ENCODE assay signal across 10 cellular contexts in the genomic region with DNA sequence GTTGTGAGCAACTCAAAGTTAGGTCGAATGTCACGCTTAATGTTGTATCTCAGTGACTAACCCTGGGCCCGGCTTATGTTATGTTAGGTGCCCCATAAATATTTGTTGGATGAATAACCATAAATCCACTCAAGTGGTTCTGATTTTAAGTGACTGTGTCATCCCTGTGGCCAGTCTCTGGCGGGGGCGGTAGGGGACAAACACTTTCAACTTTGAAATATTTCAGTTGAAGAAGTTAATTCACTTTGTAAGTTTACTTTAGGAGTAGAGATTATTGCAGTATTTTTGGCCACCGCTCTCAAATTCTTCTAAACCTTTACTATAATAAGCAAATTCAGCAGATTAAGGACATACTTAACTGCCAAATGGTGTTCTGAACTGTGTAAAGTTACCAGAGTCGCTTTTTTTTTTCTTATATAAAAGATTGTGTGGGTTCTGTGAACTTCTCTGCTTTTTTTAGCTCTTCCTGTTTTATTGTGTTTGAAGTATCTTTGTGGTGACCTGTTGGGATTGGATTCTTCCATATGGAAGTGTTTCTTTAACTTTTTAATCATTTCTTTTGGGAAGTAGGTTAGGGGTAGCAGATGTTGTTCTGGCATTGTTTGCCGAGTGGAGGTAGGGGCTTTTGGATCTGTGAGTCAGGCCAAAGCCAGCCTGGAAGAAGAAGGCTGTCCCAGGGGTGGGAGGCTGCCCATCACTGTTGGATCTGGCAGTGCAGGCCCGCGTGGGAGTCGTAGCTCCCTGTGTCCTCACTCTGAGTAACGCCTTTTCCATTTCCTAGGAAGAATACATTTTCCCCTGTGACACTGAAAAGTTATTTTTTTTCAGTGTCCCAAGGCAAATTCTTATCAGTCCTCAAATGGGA.
DNase-seq lines count a peak whose midpoint lies in the region; ATAC-seq and TF ChIP-seq lines count a peak whose summit lies in the region.
"Had no signal": no experiment of that assay in that cellular context is flagged by ENCODE, and none has a peak within 500 bp of the region (broad histone marks: within the 10 kb centered on the region; RNA-seq: fewer than 3 reads in every experiment).

No MANE protein-coding gene starts in this region.

- POLR2A ChIA-PET in SK-N-SH (lab: Yijun Ruan, JAX): no interaction called here

- H3K36me3 ChIP-seq in GM23248 (ENCODE audit: low read depth) (no peaks in the 10 kb centered on the region), SK-N-SH (replicated peaks in 1 of 2; ENCODE audit: control insufficient read depth in 1 of 2, insufficient read depth in 2 of 2, low read length in 1 of 2) (no peaks in the 10 kb centered on the region), thoracic aorta (no peaks in the 10 kb centered on the region)

- H3K27ac ChIP-seq in GM23248: peak overlapping the region; percentile 56
- peak overlapping the region; percentile 70 to 91; a peak in 3 of 4 replicates for H3K27ac ChIP-seq in SK-N-SH (ENCODE audit: low read depth in 2 of 2, low read length in 1 of 2)
- H3K27ac ChIP-seq in thoracic aorta: peak overlapping the region; percentile 55 to 74

- peak in 1 of 2 experiments; percentile 93; a peak in 2 of 4 replicates for TF ChIP-seq EP300 in SK-N-SH (IDR thresholded peaks at IDR 0.05; ENCODE audit: borderline replicate concordance in 1 of 2, low read depth in 1 of 2, low read length in 1 of 2)

- in situ Hi-C loops in GM23248 (cut with MboI): no loop called here

- WGBS in GM23248 (ENCODE audit: low coverage in 1 of 2, low lambda C conversion rate in 2 of 2, missing lambda C conversion rate in 2 of 2), 2 experiments: 16 to 19% methylated on average over 12 of the region's 12 CpGs
- WGBS in SK-N-SH (ENCODE audit: low lambda C conversion rate): 19% methylated on average over 12 of the region's 12 CpGs

- peak overlapping the region; percentile 33; the same call in 1 of the 2 replicates for H3K9ac ChIP-seq in GM23248
- H3K9ac ChIP-seq in SK-N-SH: peak overlapping the region; percentile 53

- DNase-seq in GM23248 (peak; percentile 95), SK-N-SH (no peak), fibroblast of the aortic adventitia (ENCODE audit: low read depth) (peak; percentile 82), thoracic aorta (ENCODE audit: low spot score) (no peak), mucosa of gallbladder (ENCODE audit: low spot score) (no peak), inferior parietal cortex (ENCODE audit: extremely low spot score) (no peak), pons (ENCODE audit: low spot score) (no peak)
- no peak for DNase-seq in activated T-cell treated with anti-CD3 and anti-CD28 coated beads, Interleukin-2, amount 50 U/mL, for 48 hours
- DNase-seq: activated CD4-positive, alpha-beta T cell treated with anti-CD3 and anti-CD28 coated beads for 1 hour; stimulated activated CD4-positive, alpha-beta T cell treated with anti-CD3 and anti-CD28 coated beads, Interleukin-4, amount 100 ng/mL, for 1 hour had no signal

- H3K4me3 ChIP-seq in GM23248 (peak overlapping the region; percentile 5; the same call in 1 of the 2 replicates), SK-N-SH (ENCODE audit: low read depth in 2 of 2, low read length in 1 of 2) (no peak overlapping the region), fibroblast of the aortic adventitia (ENCODE audit: low read depth, low read length) (no peak overlapping the region), thoracic aorta (peak overlapping the region; percentile 20)

- H4K20me1 ChIP-seq in GM23248 (ENCODE audit: insufficient read depth): no peaks in the 10 kb centered on the region
- no peaks in the 10 kb centered on the region for H4K20me1 ChIP-seq in SK-N-SH (ENCODE audit: insufficient read depth)

- CTCF ChIA-PET in SK-N-SH (lab: Yijun Ruan, JAX): no interaction called here

- peaks cover 21% of the 10 kb centered on the region for H3F3A ChIP-seq in GM23248 (ENCODE audit: insufficient read depth)
- H3F3A ChIP-seq in SK-N-SH (replicated peaks; ENCODE audit: insufficient read depth): peaks cover 50% of the 10 kb centered on the region

- no peak for TF ChIP-seq RAD21 in SK-N-SH (IDR thresholded peaks at IDR 0.05; ENCODE audit: low read length)

- TF ChIP-seq CTCF in SK-N-SH (IDR thresholded peaks at IDR 0.05) (no peak), fibroblast of the aortic adventitia (IDR thresholded peaks at IDR 0.05; ENCODE audit: insufficient read depth, low read length) (no peak), thoracic aorta (IDR thresholded peaks at IDR 0.05) (no peak)

- H3K4me2 ChIP-seq in GM23248 (ENCODE audit: unreplicated experiment) (peak overlapping the region; percentile 60), SK-N-SH (peak overlapping the region; percentile 68)

- peak; percentile 38 for ATAC-seq in thoracic aorta (ENCODE audit: insufficient number of reproducible peaks, low FRiP score, low read depth)

- H3K79me2 ChIP-seq in GM23248 (ENCODE audit: insufficient read depth) (no peaks in the 10 kb centered on the region), SK-N-SH (ENCODE audit: insufficient read depth) (no peaks in the 10 kb centered on the region)

- peaks cover 19% of the 10 kb centered on the region for H3K4me1 ChIP-seq in GM23248 (ENCODE audit: insufficient read depth)
- H3K4me1 ChIP-seq in SK-N-SH (ENCODE audit: control insufficient read depth in 1 of 2, insufficient read depth in 2 of 2, low read depth in 1 of 2, low read length in 1 of 2): peaks cover 20 to 30% of the 10 kb centered on the region in 2 experiments; a peak in 3 of 4 replicates
- H3K4me1 ChIP-seq in thoracic aorta (ENCODE audit: control insufficient read depth in 1 of 2, low read depth in 2 of 2): peaks cover 15 to 43% of the 10 kb centered on the region in 2 donors

- no peak overlapping the region for H2AFZ ChIP-seq in GM23248
- H2AFZ ChIP-seq in SK-N-SH (ENCODE audit: low read depth): peak overlapping the region; percentile 14; the same call in 1 of the 2 replicates

- H3K9me3 ChIP-seq in GM23248 (ENCODE audit: low read depth) (no peaks in the 10 kb centered on the region), SK-N-SH (no peaks in the 10 kb centered on the region), thoracic aorta (no peaks in the 10 kb centered on the region)

- H3K27me3 ChIP-seq in GM23248 (replicated peaks; ENCODE audit: insufficient read depth) (no peaks in the 10 kb centered on the region), SK-N-SH (ENCODE audit: insufficient read depth) (no peaks in the 10 kb centered on the region), thoracic aorta (replicated peaks; ENCODE audit: insufficient read depth) (no peaks in the 10 kb centered on the region)

- no peaks in the 10 kb centered on the region for H3K9me2 ChIP-seq in GM23248 (ENCODE audit: insufficient read depth)
- H3K9me2 ChIP-seq in SK-N-SH: no peaks in the 10 kb centered on the region

TF ChIP-seq in SK-N-SH, 30 proteins besides CTCF, POLR2A, EP300 and RAD21 (continues in another document):
- TF ChIP-seq NFIC (IDR thresholded peaks at IDR 0.05; ENCODE audit: borderline replicate concordance): peak; percentile 85
- no peak for TF ChIP-seq GATA2 (CRISPR knock-in tag; IDR thresholded peaks at IDR 0.05)
- TF ChIP-seq, protein P1, sequence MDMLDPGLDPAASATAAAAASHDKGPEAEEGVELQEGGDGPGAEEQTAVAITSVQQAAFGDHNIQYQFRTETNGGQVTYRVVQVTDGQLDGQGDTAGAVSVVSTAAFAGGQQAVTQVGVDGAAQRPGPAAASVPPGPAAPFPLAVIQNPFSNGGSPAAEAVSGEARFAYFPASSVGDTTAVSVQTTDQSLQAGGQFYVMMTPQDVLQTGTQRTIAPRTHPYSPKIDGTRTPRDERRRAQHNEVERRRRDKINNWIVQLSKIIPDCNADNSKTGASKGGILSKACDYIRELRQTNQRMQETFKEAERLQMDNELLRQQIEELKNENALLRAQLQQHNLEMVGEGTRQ (IDR thresholded peaks at IDR 0.05; ENCODE audit: borderline replicate concordance, low read depth, low read length): no peak
- no peak for TF ChIP-seq FOXJ3 (CRISPR knock-in tag; IDR thresholded peaks at IDR 0.05)
- no peak for TF ChIP-seq RCOR1 (IDR thresholded peaks at IDR 0.05; ENCODE audit: low read length)
- no peak for TF ChIP-seq CHD2 (IDR thresholded peaks at IDR 0.05; ENCODE audit: low read length, partially characterized antibody)
- TF ChIP-seq YY1 (IDR thresholded peaks at IDR 0.05; ENCODE audit: low read depth): no peak; the same call in 1 of the 2 replicates
- TF ChIP-seq JUND (IDR thresholded peaks at IDR 0.05): peak; percentile 97
- TF ChIP-seq, protein P2, sequence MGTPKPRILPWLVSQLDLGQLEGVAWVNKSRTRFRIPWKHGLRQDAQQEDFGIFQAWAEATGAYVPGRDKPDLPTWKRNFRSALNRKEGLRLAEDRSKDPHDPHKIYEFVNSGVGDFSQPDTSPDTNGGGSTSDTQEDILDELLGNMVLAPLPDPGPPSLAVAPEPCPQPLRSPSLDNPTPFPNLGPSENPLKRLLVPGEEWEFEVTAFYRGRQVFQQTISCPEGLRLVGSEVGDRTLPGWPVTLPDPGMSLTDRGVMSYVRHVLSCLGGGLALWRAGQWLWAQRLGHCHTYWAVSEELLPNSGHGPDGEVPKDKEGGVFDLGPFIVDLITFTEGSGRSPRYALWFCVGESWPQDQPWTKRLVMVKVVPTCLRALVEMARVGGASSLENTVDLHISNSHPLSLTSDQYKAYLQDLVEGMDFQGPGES (IDR thresholded peaks at IDR 0.05; ENCODE audit: low read depth, low read length): no peak
- TF ChIP-seq, protein P3, sequence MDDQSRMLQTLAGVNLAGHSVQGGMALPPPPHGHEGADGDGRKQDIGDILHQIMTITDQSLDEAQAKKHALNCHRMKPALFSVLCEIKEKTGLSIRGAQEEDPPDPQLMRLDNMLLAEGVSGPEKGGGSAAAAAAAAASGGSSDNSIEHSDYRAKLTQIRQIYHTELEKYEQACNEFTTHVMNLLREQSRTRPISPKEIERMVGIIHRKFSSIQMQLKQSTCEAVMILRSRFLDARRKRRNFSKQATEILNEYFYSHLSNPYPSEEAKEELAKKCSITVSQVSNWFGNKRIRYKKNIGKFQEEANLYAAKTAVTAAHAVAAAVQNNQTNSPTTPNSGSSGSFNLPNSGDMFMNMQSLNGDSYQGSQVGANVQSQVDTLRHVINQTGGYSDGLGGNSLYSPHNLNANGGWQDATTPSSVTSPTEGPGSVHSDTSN (IDR thresholded peaks at IDR 0.05): peak; percentile 98
- TF ChIP-seq TAF1 (IDR thresholded peaks at IDR 0.05; ENCODE audit: borderline replicate concordance, low read depth, low read length): no peak
- TF ChIP-seq SMC3 (IDR thresholded peaks at IDR 0.05; ENCODE audit: low read depth, low read length): no peak
- TF ChIP-seq FOSL2 (IDR thresholded peaks at IDR 0.05; ENCODE audit: borderline replicate concordance, low read depth): peak; percentile 93
- peak; percentile 88 for TF ChIP-seq TEAD4 (IDR thresholded peaks at IDR 0.05; ENCODE audit: borderline replicate concordance, insufficient read depth)

Comparison
In these comparisons a context has a peak if more than half of its experiments do, and no peak if none do; other contexts are left out.
1. DNase-seq: peak in GM23248 (single experiment) and fibroblast of the aortic adventitia (single experiment); none in SK-N-SH (single experiment), thoracic aorta (single experiment), mucosa of gallbladder (single experiment), activated T-cell treated with anti-CD3 and anti-CD28 coated beads, Interleukin-2, amount 50 U/mL, for 48 hours (0 of 2), inferior parietal cortex (single experiment) and pons (single experiment).
2. H3K4me3 ChIP-seq: peak in GM23248 (single experiment) and thoracic aorta (single experiment); none in SK-N-SH (0 of 2) and fibroblast of the aortic adventitia (single experiment).
3. Peak in every context shown above with its lines, with median percentiles within 50 percentile points of each other: H3K27ac ChIP-seq.